In genomic region chr6:83707829-83708545, GRCh38 we compare ENCODE assay signal across 8 cellular contexts. TPM values are rescaled to one million over a fixed set of nuclear protein-coding genes. Genes with fewer than 3 reads are reported as not detected.
DNase-seq lines count a peak whose midpoint lies in the region; ATAC-seq, FAIRE-seq and TF ChIP-seq lines count a peak whose summit lies in the region.

No MANE protein-coding gene starts in this region.

- RAD21 ChIA-PET in GM12878 (lab: Charles Lee; ENCODE audit: unreplicated experiment) = interaction anchor here (1.3 to 1.4 kb wide), 2 partner anchors 93 to 520 kb away, joined by 3 read pairs; no protein-coding TSS in a partner anchor

- H3K4me2 ChIP-seq in GM12878 (ENCODE audit: control insufficient read depth, insufficient read depth) = no peak overlapping the region; the same call in 1 of the 2 replicates
- H3K4me2 ChIP-seq in PC-3 (ENCODE audit: low read length) = no peak overlapping the region

- TF ChIP-seq CTCF in GM12878 (IDR thresholded peaks at IDR 0.05 in 2 of 3, conservative IDR thresholded peaks at IDR 0.05 in 1 of 3; ENCODE audit: control insufficient read depth in 2 of 3, extremely low read depth in 1 of 3, insufficient read depth in 1 of 3, low read depth in 3 of 3, low read length in 3 of 3) = no peak; a peak in 1 of 6 replicates
- TF ChIP-seq CTCF in thoracic aorta (IDR thresholded peaks at IDR 0.05) = no peak
- no peak for TF ChIP-seq CTCF in PC-3 (conservative IDR thresholded peaks at IDR 0.05; ENCODE audit: low read depth, low read length)

- CTCF ChIA-PET in GM12878 (lab: Yijun Ruan, JAX) = no interaction called here
- CTCF ChIA-PET in PC-3 (lab: Charles Lee) = no interaction called here

- H3K27me3 ChIP-seq in GM12878 (replicated peaks in 1 of 2; ENCODE audit: control insufficient read depth in 2 of 2, insufficient read depth in 2 of 2, low read length in 1 of 2) = peaks cover 1 to 13% of the 10 kb centered on the region in 2 experiments; a peak in 2 of 4 replicates
- H3K27me3 ChIP-seq in thoracic aorta (replicated peaks; ENCODE audit: insufficient read depth) = no peaks in the 10 kb centered on the region
- H3K27me3 ChIP-seq in PC-3 (ENCODE audit: low read length) = peaks cover 61% of the 10 kb centered on the region

- no peaks in the 10 kb centered on the region for H3K9me2 ChIP-seq in PC-3 (replicated peaks; ENCODE audit: low read length)

- H3K27ac ChIP-seq in GM12878 (ENCODE audit: control insufficient read depth, insufficient read depth) = no peak overlapping the region
- H3K27ac ChIP-seq in thoracic aorta = no peak overlapping the region
- no peak overlapping the region for H3K27ac ChIP-seq in PC-3 (ENCODE audit: low read length)

- H4K20me1 ChIP-seq in GM12878 (ENCODE audit: control insufficient read depth, insufficient read depth) = no peaks in the 10 kb centered on the region
- no peaks in the 10 kb centered on the region for H4K20me1 ChIP-seq in PC-3 (ENCODE audit: low read length)

- FAIRE-seq in GM12878 (lab: Jason Lieb, UNC) = no peak

- no peak overlapping the region for H3K27ac Mint-ChIP-seq in activated T-helper 1 cell treated with anti-CD3 and anti-CD28 coated beads, Interleukin-12 subunit alpha, Interleukin-12 subunit beta, Interleukin-2, Interleukin-4 antibody, amounts not matched to agents 30 ng/mL and 10 ng/mL and 1 ng/mL, durations not matched to agents 14 hours and 24 hours and 36 hours

- H3K79me2 ChIP-seq in GM12878 (ENCODE audit: control insufficient read depth, insufficient read depth, low read length) (no peaks in the 10 kb centered on the region), PC-3 (ENCODE audit: low read length) (no peaks in the 10 kb centered on the region)

- 45% methylated on average over 41 of the region's 53 CpGs for WGBS in GM12878 (ENCODE audit: insufficient coverage, insufficient replicate concordance, low lambda C conversion rate, missing lambda C conversion rate)

- no peak overlapping the region for H3K4me3 ChIP-seq in GM12878
- peak overlapping the region; percentile 83 for H3K4me3 ChIP-seq in thoracic aorta
- no peak overlapping the region for H3K4me3 ChIP-seq in PC-3 (ENCODE audit: low read length)

- in situ Hi-C loops in GM12878 (cut with MboI) = no loop called here

- ATAC-seq in GM12878 (peak; percentile 52), thoracic aorta (ENCODE audit: insufficient number of reproducible peaks, low FRiP score, low read depth) (no peak), PC-3 (no peak), esophagus mucosa (no peak)

- H3K9me3 ChIP-seq in GM12878 (replicated peaks; ENCODE audit: control insufficient read depth, insufficient read depth, low read length) = no peaks in the 10 kb centered on the region; the same call in 2 of the 3 replicates
- peaks cover 5% of the 10 kb centered on the region for H3K9me3 ChIP-seq in thoracic aorta
- no peaks in the 10 kb centered on the region for H3K9me3 ChIP-seq in PC-3 (ENCODE audit: low read length)

- no peak overlapping the region for H2AFZ ChIP-seq in GM12878 (ENCODE audit: control insufficient read depth, low read depth, low read length)
- H2AFZ ChIP-seq in PC-3 (ENCODE audit: low read length) = no peak overlapping the region

- H3F3A ChIP-seq in PC-3 (ENCODE audit: low read length, unreplicated experiment) = no peaks in the 10 kb centered on the region

- peaks cover 7% of the 10 kb centered on the region for H3K9me3 Mint-ChIP-seq in activated T-helper 1 cell treated with anti-CD3 and anti-CD28 coated beads, Interleukin-12 subunit alpha, Interleukin-12 subunit beta, Interleukin-2, Interleukin-4 antibody, amounts not matched to agents 30 ng/mL and 10 ng/mL and 1 ng/mL, durations not matched to agents 14 hours and 24 hours and 36 hours

- H3K4me1 ChIP-seq in GM12878 (ENCODE audit: control insufficient read depth, insufficient read depth, low read length) = no peaks in the 10 kb centered on the region
- H3K4me1 ChIP-seq in thoracic aorta (ENCODE audit: control insufficient read depth in 1 of 2, low read depth in 2 of 2) = no peaks in the 10 kb centered on the region
- no peaks in the 10 kb centered on the region for H3K4me1 ChIP-seq in PC-3 (ENCODE audit: insufficient read depth, low read length)

- no peaks in the 10 kb centered on the region for H3K4me1 Mint-ChIP-seq in activated T-helper 1 cell treated with anti-CD3 and anti-CD28 coated beads, Interleukin-12 subunit alpha, Interleukin-12 subunit beta, Interleukin-2, Interleukin-4 antibody, amounts not matched to agents 30 ng/mL and 10 ng/mL and 1 ng/mL, durations not matched to agents 14 hours and 24 hours and 36 hours (ENCODE audit: low read depth)

- intact Hi-C loops in GM12878 (cut with micrococcal nuclease; ENCODE audit: unreplicated experiment) (no loop called here), PC-3 (cut with micrococcal nuclease) (no loop called here)
- intact Hi-C loops in activated T-helper 1 cell treated with anti-CD3 and anti-CD28 coated beads, Interleukin-12 subunit alpha, Interleukin-12 subunit beta, Interleukin-2, Interleukin-4 antibody, amounts not matched to agents 30 ng/mL and 10 ng/mL and 1 ng/mL, durations not matched to agents 14 hours and 24 hours and 36 hours (cut with micrococcal nuclease) = loop anchor here (10.0 kb wide), 1 partner anchor 1057 kb away; the partner anchor contains the start of gene TBX18

- SMC1A ChIA-PET in GM12878 (lab: Charles Lee; ENCODE audit: uncharacterized antibody, unreplicated experiment) = no interaction called here

- no peaks in the 10 kb centered on the region for H3K36me3 Mint-ChIP-seq in activated T-helper 1 cell treated with anti-CD3 and anti-CD28 coated beads, Interleukin-12 subunit alpha, Interleukin-12 subunit beta, Interleukin-2, Interleukin-4 antibody, amounts not matched to agents 30 ng/mL and 10 ng/mL and 1 ng/mL, durations not matched to agents 14 hours and 24 hours and 36 hours (ENCODE audit: low read depth)

- H3K9ac ChIP-seq in GM12878 (ENCODE audit: control insufficient read depth, insufficient read depth, low read length) (no peak overlapping the region), PC-3 (ENCODE audit: low read length) (no peak overlapping the region)

- peak; percentile 9 to 29 for DNase-seq in NCI-H446 (lab: John Stamatoyannopoulos, UW)
- DNase-seq in NCI-H446 treated with DMSO at 0.1 percent for 48 hours (lab: John Stamatoyannopoulos, UW) = no peak
- DNase-seq in GM12878 (ENCODE audit: low read depth, low spot score) = no peak
- peak; percentile 64 for DNase-seq in islet precursor cell
- no peak for DNase-seq in thoracic aorta (ENCODE audit: low spot score)
- DNase-seq in PC-3 = no peak
- DNase-seq in activated T-helper 1 cell treated with anti-CD3 and anti-CD28 coated beads, Interleukin-12 subunit alpha, Interleukin-12 subunit beta, Interleukin-2, Interleukin-4 antibody, amounts not matched to agents 30 ng/mL and 10 ng/mL and 1 ng/mL, durations not matched to agents 14 hours and 24 hours and 36 hours (ENCODE audit: low spot score) = no peak

- TF ChIP-seq EP300 in GM12878 (IDR thresholded peaks at IDR 0.05; ENCODE audit: borderline replicate concordance in 1 of 2, control insufficient read depth in 1 of 2, low read depth in 2 of 2, low read length in 2 of 2) = no peak

- POLR2A ChIA-PET in GM12878 (lab: Charles Lee) (interaction anchor here (0.6 to 1.5 kb wide), 2 partner anchors 152 to 1593 kb away, joined by 3 read pairs; partner anchors contain the start of gene CYB5R4), PC-3 (lab: Charles Lee; ENCODE audit: unreplicated experiment) (no interaction called here)

- BruUV-seq in GM12878 (replicated peaks; lab: Mats Ljungman, UMichigan) (no TSS peak), PC-3 (replicated peaks; lab: Mats Ljungman, UMichigan) (no TSS peak)

- TF ChIP-seq RAD21 in GM12878 (IDR thresholded peaks at IDR 0.05; ENCODE audit: insufficient read depth, low read depth, low read length) = no peak

- peaks cover 36% of the 10 kb centered on the region for H3K27me3 Mint-ChIP-seq in activated T-helper 1 cell treated with anti-CD3 and anti-CD28 coated beads, Interleukin-12 subunit alpha, Interleukin-12 subunit beta, Interleukin-2, Interleukin-4 antibody, amounts not matched to agents 30 ng/mL and 10 ng/mL and 1 ng/mL, durations not matched to agents 14 hours and 24 hours and 36 hours (ENCODE audit: insufficient read depth)

- H3K36me3 ChIP-seq in GM12878 (ENCODE audit: control insufficient read depth in 2 of 2, insufficient read depth in 2 of 2, low read length in 1 of 2) (no peaks in the 10 kb centered on the region), thoracic aorta (no peaks in the 10 kb centered on the region), PC-3 (ENCODE audit: low read depth, low read length) (no peaks in the 10 kb centered on the region)

- TF ChIP-seq POLR2A in GM12878 (IDR thresholded peaks at IDR 0.05; ENCODE audit: low read depth, low read length) = no peak

- H3K4me3 Mint-ChIP-seq in activated T-helper 1 cell treated with anti-CD3 and anti-CD28 coated beads, Interleukin-12 subunit alpha, Interleukin-12 subunit beta, Interleukin-2, Interleukin-4 antibody, amounts not matched to agents 30 ng/mL and 10 ng/mL and 1 ng/mL, durations not matched to agents 14 hours and 24 hours and 36 hours = no peak overlapping the region

RNA-seq across cellular contexts. Expression of gene SNAP91, which starts 0.9 kb away (rescaled TPM):
- total RNA-seq in GM12878 (2013; cell fraction: nucleolus; rRNA removed) = 5.0 and 5.1 TPM in 2 replicates
- total RNA-seq in GM12878 (2014; rRNA removed) (0.05 TPM in 1 of 2 replicates, not detected in the other), GM12878 (2014; rRNA removed; fragmentation: Illumina TruSeq; extraction: Trizol) (0.18 TPM in 1 of 2 replicates, not detected in the other), GM12878 (2021) (0.33 and 0.35 TPM in 2 replicates), thoracic aorta (1 to 10 TPM; 3.0 TPM), PC-3 (2014; rRNA removed) (not detected in 2 replicates), esophagus mucosa (not detected)
- not detected for polyA plus RNA-seq in GM12878 (2011; ENCODE audit: low read depth)
- polyA plus RNA-seq in GM12878 (2011; rRNA removed) (0.49 and 0.79 TPM in 2 replicates), GM12878 (2014; fragmentation: Illumina TruSeq; extraction: Trizol) (0.01 and 0.10 TPM in 2 replicates), GM12878 (2014; fragmentation: Nextera tagmentation; extraction: Ambion mirVana) (under 1 TPM; 0.02 to 0.08 TPM), GM12878 (2014; rRNA removed) (0.17 and 0.22 TPM in 2 replicates), GM12878 (2016; fragmentation: Nextera tagmentation; extraction: Ambion mirVana) (under 1 TPM in 1 of 2 experiments, not detected in 1; 0.08 TPM)
- 0.37 and 0.73 TPM in 2 replicates for polyA plus RNA-seq in GM12878 (2011; cell fraction: cytosol; rRNA removed)
- 0.85 and 0.94 TPM in 2 replicates for polyA plus RNA-seq in GM12878 (2011; cell fraction: nucleus; rRNA removed)
- polyA plus RNA-seq in GM12878 (2012) = not detected in 2 replicates
- polyA minus RNA-seq in GM12878 (2011; rRNA and poly(A)+ RNA removed) = 0.44 and 1.1 TPM in 2 replicates
- not detected in 2 replicates for polyA minus RNA-seq in GM12878 (2011; cell fraction: cytosol; rRNA and poly(A)+ RNA removed)
- polyA minus RNA-seq in GM12878 (2011; cell fraction: nucleus; rRNA and poly(A)+ RNA removed) = 1.4 and 1.6 TPM in 2 replicates
- total RNA-seq in activated T-helper 1 cell treated with anti-CD3 and anti-CD28 coated beads, Interleukin-12 subunit alpha, Interleukin-12 subunit beta, Interleukin-2, Interleukin-4 antibody, amounts not matched to agents 30 ng/mL and 10 ng/mL and 1 ng/mL, durations not matched to agents 14 hours and 24 hours and 36 hours = not detected in 2 replicates

Comparison
In these comparisons a context has a peak if more than half of its experiments do, and no peak if none do; other contexts are left out.
1. DNase-seq: peak in NCI-H446 (2 of 2) and islet precursor cell (single experiment); none in NCI-H446 treated with DMSO at 0.1 percent for 48 hours (single experiment), GM12878 (single experiment), thoracic aorta (single experiment), PC-3 (single experiment) and activated T-helper 1 cell treated with anti-CD3 and anti-CD28 coated beads, Interleukin-12 subunit alpha, Interleukin-12 subunit beta, Interleukin-2, Interleukin-4 antibody, amounts not matched to agents 30 ng/mL and 10 ng/mL and 1 ng/mL, durations not matched to agents 14 hours and 24 hours and 36 hours (single experiment).